In genomic region chr10:4615042-4615441, GRCh38 we compare ENCODE assay signal across 34 cellular contexts.
"Had no signal": no experiment of that assay in that cellular context is flagged by ENCODE, and none has a peak within 500 bp of the region (broad histone marks: within the 10 kb centered on the region; RNA-seq: fewer than 3 reads in every experiment).

No MANE protein-coding gene starts in this region.

- H3K36me3 ChIP-seq: MG63 had no signal

- H3K4me3 ChIP-seq: MG63 had no signal

- H3K27me3 ChIP-seq: MG63 had no signal

- DNase-seq: Karpas-422, Kasumi-1, MG63, MM.1S, MV-4-11, NCI-H1048, NCI-H1092, NCI-H1092 treated with DMSO at 0.1 percent for 48 hours, NCI-H1105, NCI-H1105 treated with DMSO at 0.1 percent for 48 hours, NCI-H1417, NCI-H1417 treated with DMSO at 0.1 percent for 48 hours, NCI-H1436, NCI-H1436 treated with DMSO at 0.1 percent for 48 hours, NCI-H146, NCI-H1694, NCI-H1694 treated with DMSO at 0.1 percent for 48 hours, NCI-H187, NCI-H187 treated with DMSO at 0.1 percent for 48 hours, NCI-H1930, NCI-H2029, NCI-H2029 treated with DMSO at 0.1 percent for 48 hours, NCI-H2081, NCI-H2081 treated with DMSO at 0.1 percent for 48 hours, NCI-H2107, NCI-H2171, NCI-H2171 treated with DMSO at 0.1 percent for 48 hours, NCI-H2227 treated with DMSO at 0.1 percent for 48 hours, NCI-H226, NCI-H345, NCI-H446, NCI-H446 treated with DMSO at 0.1 percent for 48 hours, NCI-H510A, NCI-H510A treated with DMSO at 0.1 percent for 48 hours had no signal
